In the genomic region with DNA sequence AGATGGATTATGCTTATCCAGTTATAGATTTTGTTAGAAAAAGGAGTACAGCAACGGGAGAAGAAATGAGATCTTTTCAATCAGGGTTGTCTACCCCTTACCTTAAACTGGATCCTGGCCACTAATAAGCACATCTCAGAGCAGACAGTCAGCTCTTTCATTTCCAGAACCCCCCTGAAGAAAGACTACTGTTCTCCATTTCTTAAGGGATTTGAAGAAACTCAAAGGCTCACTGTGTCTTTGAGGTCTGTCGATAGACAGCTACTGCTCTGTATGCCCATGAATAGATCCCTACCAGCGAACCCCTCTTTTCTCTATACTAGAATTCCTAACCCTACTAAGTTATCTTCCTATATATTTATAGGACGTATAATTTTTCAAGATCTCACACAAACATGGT, we compare ENCODE assay signal across 8 cellular contexts. TPM values are rescaled to one million over a fixed set of nuclear protein-coding genes. Genes with fewer than 3 reads are reported as not detected.
DNase-seq lines count a peak whose midpoint lies in the region; ATAC-seq lines count a peak whose summit lies in the region.

No MANE protein-coding gene starts in this region.

- DNase-seq in DMS 273 (lab: John Stamatoyannopoulos, UW; ENCODE audit: unreplicated experiment) (peak; percentile 25), DMS 273 treated with DMSO at 0.1 percent for 48 hours (lab: John Stamatoyannopoulos, UW) (no peak), HPDE6-E6E7 (ENCODE audit: extremely low spot score) (no peak), MV-4-11 (lab: John Stamatoyannopoulos, UW) (no peak), DMS153 treated with DMSO at 0.1 percent for 48 hours (lab: John Stamatoyannopoulos, UW; ENCODE audit: unreplicated experiment) (no peak)
- DNase-seq in activated CD4-positive, alpha-beta memory T cell treated with anti-CD3 and anti-CD28 coated beads for 36 hours = no peak

- POLR2A ChIA-PET in activated CD4-positive, alpha-beta memory T cell treated with anti-CD3 and anti-CD28 coated beads for 36 hours (lab: Charles Lee) = no interaction called here

- H3K4me3 Mint-ChIP-seq in activated CD4-positive, alpha-beta memory T cell treated with anti-CD3 and anti-CD28 coated beads for 36 hours = peak overlapping the region; percentile 99
- peak overlapping the region; percentile 99 for H3K4me3 Mint-ChIP-seq in stimulated activated memory B cell treated with anti-CD40 and anti-IgM and Interleukin-4, amounts not matched to agents 10 μg/mL and 1 μg/mL and 100 μg/mL, for 72 hours

- CTCF ChIA-PET in activated CD4-positive, alpha-beta memory T cell treated with anti-CD3 and anti-CD28 coated beads for 36 hours (lab: Charles Lee) = interaction anchor here (0.8 to 2.6 kb wide), 2 partner anchors 57 to 71 kb away, joined by 3 to 9 read pairs; no protein-coding TSS in a partner anchor

- H3K36me3 Mint-ChIP-seq in activated CD4-positive, alpha-beta memory T cell treated with anti-CD3 and anti-CD28 coated beads for 36 hours = peaks cover 11% of the 10 kb centered on the region
- peaks cover 8% of the 10 kb centered on the region for H3K36me3 Mint-ChIP-seq in stimulated activated memory B cell treated with anti-CD40 and anti-IgM and Interleukin-4, amounts not matched to agents 10 μg/mL and 1 μg/mL and 100 μg/mL, for 72 hours

- H3K27ac Mint-ChIP-seq in activated CD4-positive, alpha-beta memory T cell treated with anti-CD3 and anti-CD28 coated beads for 36 hours = peak overlapping the region; percentile 75
- H3K27ac Mint-ChIP-seq in stimulated activated memory B cell treated with anti-CD40 and anti-IgM and Interleukin-4, amounts not matched to agents 10 μg/mL and 1 μg/mL and 100 μg/mL, for 72 hours = peak overlapping the region; percentile 90

- peak overlapping the region; percentile 94 for H3K4me3 ChIP-seq in iPS-11a (ENCODE audit: low read depth, low read length)

- ATAC-seq in stimulated activated memory B cell treated with anti-CD40 and anti-IgM and Interleukin-4, amounts not matched to agents 10 μg/mL and 1 μg/mL and 100 μg/mL, for 72 hours = no peak

- intact Hi-C loops in activated CD4-positive, alpha-beta memory T cell treated with anti-CD3 and anti-CD28 coated beads for 36 hours (cut with micrococcal nuclease) = loop anchor here (2.0 to 10.0 kb wide), 3 partner anchors 171 to 531 kb away; a partner anchor contains a TSS

- peaks cover 13% of the 10 kb centered on the region for H3K9me3 Mint-ChIP-seq in activated CD4-positive, alpha-beta memory T cell treated with anti-CD3 and anti-CD28 coated beads for 36 hours
- peaks cover 8% of the 10 kb centered on the region for H3K9me3 Mint-ChIP-seq in stimulated activated memory B cell treated with anti-CD40 and anti-IgM and Interleukin-4, amounts not matched to agents 10 μg/mL and 1 μg/mL and 100 μg/mL, for 72 hours

- peaks cover 18% of the 10 kb centered on the region for H3K4me1 Mint-ChIP-seq in activated CD4-positive, alpha-beta memory T cell treated with anti-CD3 and anti-CD28 coated beads for 36 hours (ENCODE audit: low read depth)
- peaks cover 16% of the 10 kb centered on the region for H3K4me1 Mint-ChIP-seq in stimulated activated memory B cell treated with anti-CD40 and anti-IgM and Interleukin-4, amounts not matched to agents 10 μg/mL and 1 μg/mL and 100 μg/mL, for 72 hours

- no peaks in the 10 kb centered on the region for H3K27me3 Mint-ChIP-seq in activated CD4-positive, alpha-beta memory T cell treated with anti-CD3 and anti-CD28 coated beads for 36 hours
- H3K27me3 Mint-ChIP-seq in stimulated activated memory B cell treated with anti-CD40 and anti-IgM and Interleukin-4, amounts not matched to agents 10 μg/mL and 1 μg/mL and 100 μg/mL, for 72 hours = no peaks in the 10 kb centered on the region

RNA-seq across cellular contexts. Expression of a gene that starts 1.0 kb away (rescaled TPM):
- 10 to 100 TPM; 28.7 to 32.9 TPM for total RNA-seq in activated CD4-positive, alpha-beta memory T cell treated with anti-CD3 and anti-CD28 coated beads for 36 hours
